23 cellular contexts compared by ENCODE assay signal in genomic region chr15:96487245-96487644, GRCh38.
DNase-seq lines count a peak whose midpoint lies in the region; ATAC-seq lines count a peak whose summit lies in the region.
"Had no signal": no experiment of that assay in that cellular context is flagged by ENCODE, and none has a peak within 500 bp of the region (broad histone marks: within the 10 kb centered on the region; RNA-seq: fewer than 3 reads in every experiment).

No MANE protein-coding gene starts in this region.

- DNase-seq in left lobe of liver (ENCODE audit: low spot score), result no peak
- no peak for DNase-seq in activated T-cell treated with anti-CD3 and anti-CD28 coated beads, Interleukin-2, amount 50 U/mL, for 48 hours
- DNase-seq: 8988T; ACHN; AML-193; BE2C; C1 segment of cervical spinal cord; Caco-2; Calu3; CD4-positive, alpha-beta memory T cell; CD4-positive, alpha-beta T cell; CD4-positive, CD25-positive, alpha-beta regulatory T cell; CD8-positive, alpha-beta memory T cell; CD8-positive, alpha-beta T cell; COR-L47; DMS 273 treated with DMSO at 0.1 percent for 48 hours; DMS153; DMS53; DMS79; DMS79 treated with DMSO at 0.1 percent for 48 hours; DND-41; EL had no signal

- peak; percentile 52 for ATAC-seq in left lobe of liver
- ATAC-seq: A549; CD8-positive, alpha-beta T cell had no signal
